Comparison of ENCODE assay signal across 1 cellular context in genomic region chr12:27618836-27619235, GRCh38.
TF ChIP-seq lines count a peak whose summit lies in the region.

No MANE protein-coding gene starts in this region.

TF ChIP-seq in SK-N-SH, 30 proteins besides CTCF, POLR2A, EP300 and RAD21 (continued from another document):
- peak; percentile 49; the same call in 1 of the 2 replicates for TF ChIP-seq PBX3 (IDR thresholded peaks at IDR 0.05)
